Comparison of ENCODE assay signal across 14 cellular contexts in genomic region chr13:101846701-101847100, GRCh38.
A peak's percentile ranks its signal among the peaks of the same experiment; 100 is the strongest.
DNase-seq lines count a peak whose midpoint lies in the region; ATAC-seq, FAIRE-seq and TF ChIP-seq lines count a peak whose summit lies in the region.
"Had no signal": no experiment of that assay in that cellular context is flagged by ENCODE, and none has a peak within 500 bp of the region (broad histone marks: within the 10 kb centered on the region; RNA-seq: fewer than 3 reads in every experiment).

No MANE protein-coding gene starts in this region.

- H3K27me3 ChIP-seq in GM23338 (ENCODE audit: insufficient read depth) = no peaks in the 10 kb centered on the region
- no peaks in the 10 kb centered on the region for H3K27me3 ChIP-seq in astrocyte (ENCODE audit: insufficient read depth, low read length)

- H3K4me2 ChIP-seq in GM23338 (no peak overlapping the region), astrocyte (ENCODE audit: low read length) (no peak overlapping the region)
- H3K4me2 ChIP-seq: A549 had no signal

- ATAC-seq in GM23338 = no peak
- no peak for ATAC-seq in activated CD8-positive, alpha-beta T cell treated with anti-CD3 and anti-CD28 coated beads, Interleukin-2, amount 10 ng/mL, durations not matched to agents 7 days and 5 days
- ATAC-seq: A549; CD8-positive, alpha-beta T cell had no signal

- peaks cover 7% of the 10 kb centered on the region for H3K4me1 ChIP-seq in GM23338 (ENCODE audit: insufficient read depth)
- peaks cover 4% of the 10 kb centered on the region for H3K4me1 ChIP-seq in astrocyte (ENCODE audit: insufficient read depth, low read length)
- H3K4me1 ChIP-seq: A549 had no signal

- H3K36me3 ChIP-seq in GM23338 (ENCODE audit: insufficient read depth) (no peaks in the 10 kb centered on the region), astrocyte (ENCODE audit: insufficient read depth, low read length) (no peaks in the 10 kb centered on the region)

- H3K9me3 Mint-ChIP-seq in GM23338 = no peaks in the 10 kb centered on the region
- no peaks in the 10 kb centered on the region for H3K9me3 Mint-ChIP-seq in astrocyte (ENCODE audit: unreplicated experiment)
- no peaks in the 10 kb centered on the region for H3K9me3 Mint-ChIP-seq in activated CD8-positive, alpha-beta T cell treated with anti-CD3 and anti-CD28 coated beads, Interleukin-2, amount 10 ng/mL, durations not matched to agents 7 days and 5 days (ENCODE audit: insufficient read depth)
- H3K9me3 Mint-ChIP-seq: CD8-positive, alpha-beta T cell had no signal

- no peaks in the 10 kb centered on the region for H3F3A ChIP-seq in GM23338 (replicated peaks; ENCODE audit: low read depth)

- DNase-seq in GM23338 (ENCODE audit: low spot score) (no peak), NCI-H2171 (lab: John Stamatoyannopoulos, UW) (peak; percentile 12), astrocyte (ENCODE audit: low read depth) (no peak), pons (ENCODE audit: low spot score) (no peak), RKO (ENCODE audit: low spot score) (no peak)
- DNase-seq in activated CD8-positive, alpha-beta T cell treated with anti-CD3 and anti-CD28 coated beads, Interleukin-2, amount 10 ng/mL, durations not matched to agents 7 days and 5 days = no peak
- DNase-seq: CD8-positive, alpha-beta T cell; COR-L47; DMS153; DND-41; GF-D8 had no signal

- H3K27ac Mint-ChIP-seq in GM23338 = peak overlapping the region; percentile 56
- H3K27ac Mint-ChIP-seq in astrocyte (ENCODE audit: unreplicated experiment) = peak overlapping the region; percentile 77
- no peak overlapping the region for H3K27ac Mint-ChIP-seq in activated CD8-positive, alpha-beta T cell treated with anti-CD3 and anti-CD28 coated beads, Interleukin-2, amount 10 ng/mL, durations not matched to agents 7 days and 5 days
- H3K27ac Mint-ChIP-seq: CD14-positive monocyte; CD8-positive, alpha-beta T cell had no signal

- H3K27ac ChIP-seq in GM23338 (ENCODE audit: low read depth) (no peak overlapping the region), astrocyte (ENCODE audit: low read depth, low read length) (no peak overlapping the region)
- H3K27ac ChIP-seq: A549 had no signal

- H3K4me1 Mint-ChIP-seq in GM23338 (peaks cover 30% of the 10 kb centered on the region), astrocyte (ENCODE audit: low read depth, unreplicated experiment) (peaks cover 21% of the 10 kb centered on the region)
- no peaks in the 10 kb centered on the region for H3K4me1 Mint-ChIP-seq in activated CD8-positive, alpha-beta T cell treated with anti-CD3 and anti-CD28 coated beads, Interleukin-2, amount 10 ng/mL, durations not matched to agents 7 days and 5 days (ENCODE audit: low read depth)
- H3K4me1 Mint-ChIP-seq: CD14-positive monocyte had no signal

- no peaks in the 10 kb centered on the region for H3K9me3 ChIP-seq in astrocyte (ENCODE audit: insufficient read depth, low read depth, low read length)
- H3K9me3 ChIP-seq: A549 had no signal

- CTCF ChIA-PET in activated CD8-positive, alpha-beta T cell treated with anti-CD3 and anti-CD28 coated beads, Interleukin-2, amount 10 ng/mL, durations not matched to agents 7 days and 5 days (lab: Charles Lee) = no interaction called here

- H3K27me3 Mint-ChIP-seq in GM23338 (ENCODE audit: insufficient read depth, low read depth, poor library complexity) (no peaks in the 10 kb centered on the region), astrocyte (ENCODE audit: low read depth, unreplicated experiment) (no peaks in the 10 kb centered on the region)
- H3K27me3 Mint-ChIP-seq in activated CD8-positive, alpha-beta T cell treated with anti-CD3 and anti-CD28 coated beads, Interleukin-2, amount 10 ng/mL, durations not matched to agents 7 days and 5 days (ENCODE audit: low read depth) = no peaks in the 10 kb centered on the region

- no peaks in the 10 kb centered on the region for H3K79me2 ChIP-seq in GM23338 (replicated peaks; ENCODE audit: insufficient read depth)
- no peaks in the 10 kb centered on the region for H3K79me2 ChIP-seq in astrocyte (ENCODE audit: insufficient read depth, low read length)

- H3K36me3 Mint-ChIP-seq in GM23338 (ENCODE audit: low read depth) (no peaks in the 10 kb centered on the region), astrocyte (ENCODE audit: low read depth, unreplicated experiment) (no peaks in the 10 kb centered on the region)
- H3K36me3 Mint-ChIP-seq in activated CD8-positive, alpha-beta T cell treated with anti-CD3 and anti-CD28 coated beads, Interleukin-2, amount 10 ng/mL, durations not matched to agents 7 days and 5 days (ENCODE audit: low read depth) = no peaks in the 10 kb centered on the region
- H3K36me3 Mint-ChIP-seq: CD14-positive monocyte; CD8-positive, alpha-beta T cell had no signal

- no peak overlapping the region for H2AFZ ChIP-seq in GM23338
- no peak overlapping the region for H2AFZ ChIP-seq in astrocyte (ENCODE audit: low read depth, low read length)

- H4K20me1 ChIP-seq in GM23338 (replicated peaks; ENCODE audit: insufficient read depth) (no peaks in the 10 kb centered on the region), astrocyte (ENCODE audit: insufficient read depth, low read length) (no peaks in the 10 kb centered on the region)

- H3K4me3 Mint-ChIP-seq in GM23338 (no peak overlapping the region), astrocyte (ENCODE audit: unreplicated experiment) (no peak overlapping the region)
- H3K4me3 Mint-ChIP-seq in activated CD8-positive, alpha-beta T cell treated with anti-CD3 and anti-CD28 coated beads, Interleukin-2, amount 10 ng/mL, durations not matched to agents 7 days and 5 days = no peak overlapping the region
- H3K4me3 Mint-ChIP-seq: CD14-positive monocyte; CD8-positive, alpha-beta T cell had no signal

- no peak overlapping the region for H3K9ac ChIP-seq in astrocyte (ENCODE audit: low read length)

- POLR2A ChIA-PET in activated CD8-positive, alpha-beta T cell treated with anti-CD3 and anti-CD28 coated beads, Interleukin-2, amount 10 ng/mL, durations not matched to agents 7 days and 5 days (lab: Charles Lee) = no interaction called here

- no peaks in the 10 kb centered on the region for H3K9me2 ChIP-seq in GM23338 (ENCODE audit: insufficient read depth)

- TF ChIP-seq CTCF in GM23338 (conservative IDR thresholded peaks at IDR 0.05; ENCODE audit: low read depth in 2 of 2) (no peak), astrocyte (IDR thresholded peaks at IDR 0.05; ENCODE audit: insufficient read depth, low read depth, low read length) (no peak)

- H3K4me3 ChIP-seq in GM23338 (no peak overlapping the region), astrocyte (ENCODE audit: insufficient read depth, low read depth, low read length) (no peak overlapping the region)
- H3K4me3 ChIP-seq: A549 had no signal

- no peak for FAIRE-seq in astrocyte (lab: Jason Lieb, UNC)
- FAIRE-seq: A549, D721Med had no signal

TF ChIP-seq in GM23338, 12 proteins besides CTCF, POLR2A, EP300 and RAD21 (continues in another document):
- TF ChIP-seq EZH2phosphoT487 (IDR thresholded peaks at IDR 0.05; ENCODE audit: unreplicated experiment) (no peak), ZNF114 (CRISPR knock-in tag; IDR thresholded peaks at IDR 0.05) (no peak)
